ENCODE assay signal across 28 cellular contexts in the genomic region with DNA sequence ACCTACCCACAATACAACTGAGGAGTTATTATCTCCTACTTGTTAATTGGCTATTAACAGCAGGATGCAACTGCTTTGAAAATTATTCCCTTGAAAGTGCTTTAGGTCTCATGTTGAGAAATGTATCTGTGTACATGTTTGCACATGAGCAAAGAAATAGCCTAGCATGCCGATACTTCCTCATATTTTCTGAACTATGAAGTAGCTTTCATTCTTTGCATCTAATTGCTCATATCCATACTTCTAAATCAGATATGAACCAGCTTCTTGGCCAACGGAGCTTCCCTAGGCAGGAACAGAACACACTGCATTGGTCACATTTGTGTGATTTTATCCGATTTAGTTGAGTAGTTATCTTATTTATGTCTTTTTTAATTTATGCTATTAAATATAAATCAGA.
DNase-seq lines count a peak whose midpoint lies in the region; FAIRE-seq and TF ChIP-seq lines count a peak whose summit lies in the region.
"Had no signal": no experiment of that assay in that cellular context is flagged by ENCODE, and none has a peak within 500 bp of the region (broad histone marks: within the 10 kb centered on the region; RNA-seq: fewer than 3 reads in every experiment).

No MANE protein-coding gene starts in this region.

- peaks cover 9% of the 10 kb centered on the region for H3K9me3 Mint-ChIP-seq in activated T-helper 2 cell treated with anti-CD3 and anti-CD28 coated beads, Interferon-gamma antibody, Interleukin-2, Interleukin-4, amounts not matched to agents 10 μg/mL and 5 μg/mL and 100 μg/mL, durations not matched to agents 14 hours and 24 hours and 36 hours

- WGBS in esophagus muscularis mucosa = 86% methylated on average over 3 of the region's 3 CpGs

- FAIRE-seq in keratinocyte (lab: Jason Lieb, UNC) = peak; percentile 39
- FAIRE-seq: A204.1, GM12892, GM18507 had no signal

- no peak for TF ChIP-seq EP300 in esophagus muscularis mucosa (IDR thresholded peaks at IDR 0.05)

- no peaks in the 10 kb centered on the region for H4K20me1 ChIP-seq in keratinocyte (ENCODE audit: control insufficient read depth, extremely low read depth, insufficient read depth, low read length)
- H4K20me1 ChIP-seq: BLaER1 had no signal

- H3K79me2 ChIP-seq in keratinocyte (ENCODE audit: control insufficient read depth, insufficient read depth, low read length) = no peaks in the 10 kb centered on the region

- H3K36me3 Mint-ChIP-seq in activated T-helper 2 cell treated with anti-CD3 and anti-CD28 coated beads, Interferon-gamma antibody, Interleukin-2, Interleukin-4, amounts not matched to agents 10 μg/mL and 5 μg/mL and 100 μg/mL, durations not matched to agents 14 hours and 24 hours and 36 hours (ENCODE audit: low read depth) = no peaks in the 10 kb centered on the region
- H3K36me3 Mint-ChIP-seq: CD14-positive monocyte; CD4-positive, CD25-positive, alpha-beta regulatory T cell had no signal

- dilution Hi-C loops in keratinocyte (cut with MboI; ENCODE audit: extremely low pct_ligation_motif_present, low sequenced_read_pairs) = no loop called here

- no peaks in the 10 kb centered on the region for H3K36me3 ChIP-seq in esophagus muscularis mucosa
- no peaks in the 10 kb centered on the region for H3K36me3 ChIP-seq in keratinocyte (ENCODE audit: control insufficient read depth in 2 of 2, extremely low read depth in 1 of 2, insufficient read depth in 2 of 2, low read length in 2 of 2)
- H3K36me3 ChIP-seq: BE2C, BLaER1 had no signal

- TF ChIP-seq CTCF in epithelial cell of esophagus (IDR thresholded peaks at IDR 0.05; ENCODE audit: insufficient read depth, low read depth, low read length, missing control alignments) (no peak), esophagus muscularis mucosa (IDR thresholded peaks at IDR 0.05) (no peak), keratinocyte (optimal IDR thresholded peaks at IDR 0.05 in 1 of 3, IDR thresholded peaks at IDR 0.05 in 1 of 3, conservative IDR thresholded peaks at IDR 0.05 in 1 of 3; ENCODE audit: extremely low read depth in 1 of 3, insufficient read depth in 2 of 3, low read length in 3 of 3) (no peak)

- H3K27ac ChIP-seq in esophagus muscularis mucosa (replicated peaks in 1 of 4) (no peak overlapping the region), keratinocyte (ENCODE audit: control insufficient read depth, insufficient read depth, low read length) (no peak overlapping the region)
- H3K27ac ChIP-seq: BLaER1 had no signal

- intact Hi-C loops in esophagus muscularis mucosa (cut with DNase I) = no loop called here
- intact Hi-C loops in activated T-helper 2 cell treated with anti-CD3 and anti-CD28 coated beads, Interferon-gamma antibody, Interleukin-2, Interleukin-4, amounts not matched to agents 10 μg/mL and 5 μg/mL and 100 μg/mL, durations not matched to agents 14 hours and 24 hours and 36 hours (cut with micrococcal nuclease) = no loop called here

- H3K9me1 ChIP-seq in keratinocyte (ENCODE audit: control insufficient read depth, extremely low read depth, insufficient read depth, low read length) = no peaks in the 10 kb centered on the region

- H3K4me1 Mint-ChIP-seq in activated T-helper 2 cell treated with anti-CD3 and anti-CD28 coated beads, Interferon-gamma antibody, Interleukin-2, Interleukin-4, amounts not matched to agents 10 μg/mL and 5 μg/mL and 100 μg/mL, durations not matched to agents 14 hours and 24 hours and 36 hours (ENCODE audit: low read depth) = no peaks in the 10 kb centered on the region
- H3K4me1 Mint-ChIP-seq: CD14-positive monocyte; CD4-positive, alpha-beta memory T cell; CD4-positive, CD25-positive, alpha-beta regulatory T cell; CD8-positive, alpha-beta memory T cell had no signal

- no peak overlapping the region for H3K4me3 Mint-ChIP-seq in activated T-helper 2 cell treated with anti-CD3 and anti-CD28 coated beads, Interferon-gamma antibody, Interleukin-2, Interleukin-4, amounts not matched to agents 10 μg/mL and 5 μg/mL and 100 μg/mL, durations not matched to agents 14 hours and 24 hours and 36 hours (ENCODE audit: low read depth)
- H3K4me3 Mint-ChIP-seq: CD14-positive monocyte; CD4-positive, alpha-beta memory T cell; CD4-positive, CD25-positive, alpha-beta regulatory T cell; CD8-positive, alpha-beta memory T cell had no signal

- DNase-seq in epithelial cell of esophagus (ENCODE audit: low read depth) (peak; percentile 16), esophagus muscularis mucosa (ENCODE audit: extremely low spot score) (peak; percentile 12), keratinocyte (ENCODE audit: low read depth, low spot score) (no peak), NCI-H1092 treated with DMSO at 0.1 percent for 48 hours (lab: John Stamatoyannopoulos, UW) (no peak), middle frontal gyrus (ENCODE audit: extremely low spot score, low spot score) (no peak), activated T-cell treated with anti-CD3 and anti-CD28 coated beads for 4 hours (no peak)
- DNase-seq in activated T-helper 2 cell treated with anti-CD3 and anti-CD28 coated beads, Interferon-gamma antibody, Interleukin-2, Interleukin-4, amounts not matched to agents 10 μg/mL and 5 μg/mL and 100 μg/mL, durations not matched to agents 14 hours and 24 hours and 36 hours (ENCODE audit: low spot score) = no peak
- DNase-seq: 8988T; ACHN; BE2C; C1 segment of cervical spinal cord; CD4-positive, alpha-beta memory T cell; CD4-positive, CD25-positive, alpha-beta regulatory T cell; CD8-positive, alpha-beta memory T cell; COR-L47; DMS 273 treated with DMSO at 0.1 percent for 48 hours; DMS153; DMS53; DMS79; DND-41; EL; GDM1 had no signal

- H3K4me1 ChIP-seq in esophagus muscularis mucosa (no peaks in the 10 kb centered on the region), keratinocyte (ENCODE audit: control insufficient read depth, extremely low read depth, insufficient read depth, low read length) (peaks cover 4% of the 10 kb centered on the region)
- H3K4me1 ChIP-seq: BE2C, BLaER1 had no signal

- H3K27ac Mint-ChIP-seq in activated T-helper 2 cell treated with anti-CD3 and anti-CD28 coated beads, Interferon-gamma antibody, Interleukin-2, Interleukin-4, amounts not matched to agents 10 μg/mL and 5 μg/mL and 100 μg/mL, durations not matched to agents 14 hours and 24 hours and 36 hours = no peak overlapping the region
- H3K27ac Mint-ChIP-seq: CD14-positive monocyte; CD4-positive, alpha-beta memory T cell; CD4-positive, CD25-positive, alpha-beta regulatory T cell; CD8-positive, alpha-beta memory T cell had no signal

- H3K9me3 ChIP-seq in esophagus muscularis mucosa = peaks cover 0 to 27% (median 10%) of the 10 kb centered on the region in 4 donors
- H3K9me3 ChIP-seq in keratinocyte (ENCODE audit: control insufficient read depth, low read depth, low read length) = peaks cover 2% of the 10 kb centered on the region
- H3K9me3 ChIP-seq: BE2C had no signal

- H3K27me3 Mint-ChIP-seq in activated T-helper 2 cell treated with anti-CD3 and anti-CD28 coated beads, Interferon-gamma antibody, Interleukin-2, Interleukin-4, amounts not matched to agents 10 μg/mL and 5 μg/mL and 100 μg/mL, durations not matched to agents 14 hours and 24 hours and 36 hours (ENCODE audit: low read depth) = no peaks in the 10 kb centered on the region
- H3K27me3 Mint-ChIP-seq: CD4-positive, alpha-beta memory T cell; CD4-positive, CD25-positive, alpha-beta regulatory T cell had no signal

- no peak overlapping the region for H3K4me2 ChIP-seq in keratinocyte (ENCODE audit: control insufficient read depth, extremely low read depth, insufficient read depth, low read depth, low read length)
- H3K4me2 ChIP-seq: BLaER1 had no signal

- H3K9ac ChIP-seq in keratinocyte (ENCODE audit: control insufficient read depth, extremely low read depth, insufficient read depth, low read length) = no peak overlapping the region
- H3K9ac ChIP-seq: BLaER1 had no signal

- H2AFZ ChIP-seq in keratinocyte (ENCODE audit: control insufficient read depth, low read length) = peak overlapping the region; percentile 33

- TF ChIP-seq POLR2A in esophagus muscularis mucosa (IDR thresholded peaks at IDR 0.05; ENCODE audit: low read depth) = no peak

- H3K4me3 ChIP-seq in epithelial cell of esophagus (ENCODE audit: low read length) = no peak overlapping the region
- H3K4me3 ChIP-seq in esophagus muscularis mucosa = no peak overlapping the region
- H3K4me3 ChIP-seq in keratinocyte (ENCODE audit: control insufficient read depth in 2 of 3, extremely low read depth in 1 of 3, insufficient read depth in 2 of 3, low read depth in 1 of 3, low read length in 3 of 3) = no peak overlapping the region
- H3K4me3 ChIP-seq: BLaER1, GM12878 had no signal

- no peaks in the 10 kb centered on the region for H3K27me3 ChIP-seq in esophagus muscularis mucosa
- no peaks in the 10 kb centered on the region for H3K27me3 ChIP-seq in keratinocyte (ENCODE audit: control insufficient read depth, extremely low read depth, insufficient read depth, low read length)
- H3K27me3 ChIP-seq: BE2C, BLaER1 had no signal

Comparison
In these comparisons a context has a peak if more than half of its experiments do, and no peak if none do; other contexts are left out.
1. DNase-seq: peak in epithelial cell of esophagus (single experiment) and esophagus muscularis mucosa (single experiment); none in keratinocyte (single experiment), NCI-H1092 treated with DMSO at 0.1 percent for 48 hours (single experiment), activated T-helper 2 cell treated with anti-CD3 and anti-CD28 coated beads, Interferon-gamma antibody, Interleukin-2, Interleukin-4, amounts not matched to agents 10 μg/mL and 5 μg/mL and 100 μg/mL, durations not matched to agents 14 hours and 24 hours and 36 hours (single experiment), middle frontal gyrus (single experiment) and activated T-cell treated with anti-CD3 and anti-CD28 coated beads for 4 hours (single experiment).